ENCODE assay signal across 1 cellular context in the genomic region with DNA sequence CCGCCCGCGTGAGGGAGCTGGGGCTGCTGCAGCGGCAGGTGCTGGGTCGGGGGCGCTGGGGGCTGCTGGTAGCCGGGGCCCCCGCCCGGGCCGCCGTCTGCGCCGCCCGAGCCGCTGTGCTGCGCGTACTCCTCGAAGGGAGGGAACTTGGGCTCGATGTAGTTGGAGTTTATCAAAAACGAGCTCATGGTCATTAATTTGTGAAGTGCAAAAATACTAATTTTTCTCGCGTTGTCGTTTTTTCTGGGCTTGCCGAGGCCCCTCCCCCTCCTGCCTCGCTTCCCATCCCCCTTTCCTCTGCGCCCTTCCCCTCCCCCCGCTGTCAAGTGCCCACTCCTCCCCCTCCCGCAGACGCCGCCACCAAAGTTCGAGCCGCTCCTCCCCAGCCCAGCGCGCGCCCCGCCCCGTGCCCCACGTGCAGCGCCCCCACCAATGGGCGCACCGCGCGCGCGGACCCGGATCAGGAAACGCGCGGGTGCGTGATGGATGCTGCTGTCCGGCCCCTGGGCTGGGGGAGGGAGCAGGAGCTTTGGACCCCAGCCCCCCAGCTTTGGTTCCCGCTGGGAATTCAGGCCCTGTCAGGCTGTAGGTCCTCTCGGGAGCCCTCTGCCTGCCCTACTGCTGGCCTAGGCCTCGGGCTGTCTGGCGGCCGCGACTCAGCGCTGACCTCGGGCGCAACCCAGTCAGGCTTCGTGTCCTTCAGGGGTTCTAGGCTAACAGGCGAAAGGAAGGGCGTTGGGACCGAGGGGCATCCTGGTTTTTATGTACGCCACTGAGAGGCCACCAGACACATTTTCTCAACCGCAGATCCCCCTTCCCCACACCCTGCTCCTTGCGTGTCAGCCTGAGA.
TF ChIP-seq lines count a peak whose summit lies in the region.

HOXA4 (minus strand) TSS at position 218 of the 850 bp plus-strand sequence; CDS start at position 194, 24 bp downstream.

TF ChIP-seq in HepG2, 621 proteins besides CTCF, POLR2A, EP300 and RAD21 (continued from another document):
- TF ChIP-seq, protein P1, sequence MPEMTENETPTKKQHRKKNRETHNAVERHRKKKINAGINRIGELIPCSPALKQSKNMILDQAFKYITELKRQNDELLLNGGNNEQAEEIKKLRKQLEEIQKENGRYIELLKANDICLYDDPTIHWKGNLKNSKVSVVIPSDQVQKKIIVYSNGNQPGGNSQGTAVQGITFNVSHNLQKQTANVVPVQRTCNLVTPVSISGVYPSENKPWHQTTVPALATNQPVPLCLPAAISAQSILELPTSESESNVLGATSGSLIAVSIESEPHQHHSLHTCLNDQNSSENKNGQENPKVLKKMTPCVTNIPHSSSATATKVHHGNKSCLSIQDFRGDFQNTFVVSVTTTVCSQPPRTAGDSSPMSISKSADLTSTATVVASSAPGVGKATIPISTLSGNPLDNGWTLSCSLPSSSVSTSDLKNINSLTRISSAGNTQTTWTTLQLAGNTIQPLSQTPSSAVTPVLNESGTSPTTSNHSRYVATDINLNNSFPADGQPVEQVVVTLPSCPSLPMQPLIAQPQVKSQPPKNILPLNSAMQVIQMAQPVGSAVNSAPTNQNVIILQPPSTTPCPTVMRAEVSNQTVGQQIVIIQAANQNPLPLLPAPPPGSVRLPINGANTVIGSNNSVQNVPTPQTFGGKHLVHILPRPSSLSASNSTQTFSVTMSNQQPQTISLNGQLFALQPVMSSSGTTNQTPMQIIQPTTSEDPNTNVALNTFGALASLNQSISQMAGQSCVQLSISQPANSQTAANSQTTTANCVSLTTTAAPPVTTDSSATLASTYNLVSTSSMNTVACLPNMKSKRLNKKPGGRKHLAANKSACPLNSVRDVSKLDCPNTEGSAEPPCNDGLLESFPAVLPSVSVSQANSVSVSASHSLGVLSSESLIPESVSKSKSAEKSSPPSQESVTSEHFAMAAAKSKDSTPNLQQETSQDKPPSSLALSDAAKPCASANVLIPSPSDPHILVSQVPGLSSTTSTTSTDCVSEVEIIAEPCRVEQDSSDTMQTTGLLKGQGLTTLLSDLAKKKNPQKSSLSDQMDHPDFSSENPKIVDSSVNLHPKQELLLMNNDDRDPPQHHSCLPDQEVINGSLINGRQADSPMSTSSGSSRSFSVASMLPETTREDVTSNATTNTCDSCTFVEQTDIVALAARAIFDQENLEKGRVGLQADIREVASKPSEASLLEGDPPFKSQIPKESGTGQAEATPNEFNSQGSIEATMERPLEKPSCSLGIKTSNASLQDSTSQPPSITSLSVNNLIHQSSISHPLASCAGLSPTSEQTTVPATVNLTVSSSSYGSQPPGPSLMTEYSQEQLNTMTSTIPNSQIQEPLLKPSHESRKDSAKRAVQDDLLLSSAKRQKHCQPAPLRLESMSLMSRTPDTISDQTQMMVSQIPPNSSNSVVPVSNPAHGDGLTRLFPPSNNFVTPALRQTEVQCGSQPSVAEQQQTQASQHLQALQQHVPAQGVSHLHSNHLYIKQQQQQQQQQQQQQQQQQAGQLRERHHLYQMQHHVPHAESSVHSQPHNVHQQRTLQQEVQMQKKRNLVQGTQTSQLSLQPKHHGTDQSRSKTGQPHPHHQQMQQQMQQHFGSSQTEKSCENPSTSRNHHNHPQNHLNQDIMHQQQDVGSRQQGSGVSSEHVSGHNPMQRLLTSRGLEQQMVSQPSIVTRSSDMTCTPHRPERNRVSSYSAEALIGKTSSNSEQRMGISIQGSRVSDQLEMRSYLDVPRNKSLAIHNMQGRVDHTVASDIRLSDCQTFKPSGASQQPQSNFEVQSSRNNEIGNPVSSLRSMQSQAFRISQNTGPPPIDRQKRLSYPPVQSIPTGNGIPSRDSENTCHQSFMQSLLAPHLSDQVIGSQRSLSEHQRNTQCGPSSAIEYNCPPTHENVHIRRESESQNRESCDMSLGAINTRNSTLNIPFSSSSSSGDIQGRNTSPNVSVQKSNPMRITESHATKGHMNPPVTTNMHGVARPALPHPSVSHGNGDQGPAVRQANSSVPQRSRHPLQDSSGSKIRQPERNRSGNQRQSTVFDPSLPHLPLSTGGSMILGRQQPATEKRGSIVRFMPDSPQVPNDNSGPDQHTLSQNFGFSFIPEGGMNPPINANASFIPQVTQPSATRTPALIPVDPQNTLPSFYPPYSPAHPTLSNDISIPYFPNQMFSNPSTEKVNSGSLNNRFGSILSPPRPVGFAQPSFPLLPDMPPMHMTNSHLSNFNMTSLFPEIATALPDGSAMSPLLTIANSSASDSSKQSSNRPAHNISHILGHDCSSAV (CRISPR knock-in tag; IDR thresholded peaks at IDR 0.05; ENCODE audit: borderline replicate concordance) = no peak
- TF ChIP-seq NRL (CRISPR knock-in tag; IDR thresholded peaks at IDR 0.05; ENCODE audit: borderline replicate concordance) = peak; percentile 86; the same call in 1 of the 2 replicates
- peak; percentile 42; the same call in 1 of the 2 replicates for TF ChIP-seq ZNF710 (CRISPR knock-in tag; IDR thresholded peaks at IDR 0.05; ENCODE audit: borderline replicate concordance)
- no peak for TF ChIP-seq ZFP36L2 (CRISPR knock-in tag; IDR thresholded peaks at IDR 0.05)
- TF ChIP-seq ZNF639 (CRISPR knock-in tag; conservative IDR thresholded peaks at IDR 0.05) = no peak
- TF ChIP-seq MAZ (IDR thresholded peaks at IDR 0.05; ENCODE audit: borderline replicate concordance, low read depth, low read length) = peak; percentile 80; the same call in 1 of the 2 replicates
- peak; percentile 86 for TF ChIP-seq MAZ (CRISPR knock-in tag; IDR thresholded peaks at IDR 0.05; ENCODE audit: low read depth)
- 0 out of 2 replicates have a peak, but pooled peaks have one; percentile 19 for TF ChIP-seq ZNF672 (CRISPR knock-in tag; IDR thresholded peaks at IDR 0.05)
- no peak for TF ChIP-seq TSC22D2 (CRISPR knock-in tag; IDR thresholded peaks at IDR 0.05; ENCODE audit: borderline replicate concordance)
- TF ChIP-seq NR2F2 (IDR thresholded peaks at IDR 0.05; ENCODE audit: borderline replicate concordance, low read depth) = no peak; the same call in 1 of the 2 replicates
- TF ChIP-seq MEIS2 (CRISPR knock-in tag; IDR thresholded peaks at IDR 0.05) = no peak
- TF ChIP-seq, protein P2, sequence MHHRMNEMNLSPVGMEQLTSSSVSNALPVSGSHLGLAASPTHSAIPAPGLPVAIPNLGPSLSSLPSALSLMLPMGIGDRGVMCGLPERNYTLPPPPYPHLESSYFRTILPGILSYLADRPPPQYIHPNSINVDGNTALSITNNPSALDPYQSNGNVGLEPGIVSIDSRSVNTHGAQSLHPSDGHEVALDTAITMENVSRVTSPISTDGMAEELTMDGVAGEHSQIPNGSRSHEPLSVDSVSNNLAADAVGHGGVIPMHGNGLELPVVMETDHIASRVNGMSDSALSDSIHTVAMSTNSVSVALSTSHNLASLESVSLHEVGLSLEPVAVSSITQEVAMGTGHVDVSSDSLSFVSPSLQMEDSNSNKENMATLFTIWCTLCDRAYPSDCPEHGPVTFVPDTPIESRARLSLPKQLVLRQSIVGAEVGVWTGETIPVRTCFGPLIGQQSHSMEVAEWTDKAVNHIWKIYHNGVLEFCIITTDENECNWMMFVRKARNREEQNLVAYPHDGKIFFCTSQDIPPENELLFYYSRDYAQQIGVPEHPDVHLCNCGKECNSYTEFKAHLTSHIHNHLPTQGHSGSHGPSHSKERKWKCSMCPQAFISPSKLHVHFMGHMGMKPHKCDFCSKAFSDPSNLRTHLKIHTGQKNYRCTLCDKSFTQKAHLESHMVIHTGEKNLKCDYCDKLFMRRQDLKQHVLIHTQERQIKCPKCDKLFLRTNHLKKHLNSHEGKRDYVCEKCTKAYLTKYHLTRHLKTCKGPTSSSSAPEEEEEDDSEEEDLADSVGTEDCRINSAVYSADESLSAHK (CRISPR knock-in tag; IDR thresholded peaks at IDR 0.05; ENCODE audit: borderline replicate concordance) = no peak
- peak; percentile 80 for TF ChIP-seq YEATS2 (CRISPR knock-in tag; IDR thresholded peaks at IDR 0.05; ENCODE audit: borderline replicate concordance)
- TF ChIP-seq ZNF746 (CRISPR knock-in tag; IDR thresholded peaks at IDR 0.05) = peak; percentile 68; the same call in 1 of the 2 replicates
- no peak for TF ChIP-seq ZMAT5 (CRISPR knock-in tag; IDR thresholded peaks at IDR 0.05; ENCODE audit: borderline replicate concordance, low read depth)
- no peak for TF ChIP-seq ZFAT (CRISPR knock-in tag; conservative IDR thresholded peaks at IDR 0.05)
- TF ChIP-seq, protein P3, sequence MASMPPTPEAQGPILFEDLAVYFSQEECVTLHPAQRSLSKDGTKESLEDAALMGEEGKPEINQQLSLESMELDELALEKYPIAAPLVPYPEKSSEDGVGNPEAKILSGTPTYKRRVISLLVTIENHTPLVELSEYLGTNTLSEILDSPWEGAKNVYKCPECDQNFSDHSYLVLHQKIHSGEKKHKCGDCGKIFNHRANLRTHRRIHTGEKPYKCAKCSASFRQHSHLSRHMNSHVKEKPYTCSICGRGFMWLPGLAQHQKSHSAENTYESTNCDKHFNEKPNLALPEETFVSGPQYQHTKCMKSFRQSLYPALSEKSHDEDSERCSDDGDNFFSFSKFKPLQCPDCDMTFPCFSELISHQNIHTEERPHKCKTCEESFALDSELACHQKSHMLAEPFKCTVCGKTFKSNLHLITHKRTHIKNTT (CRISPR knock-in tag; IDR thresholded peaks at IDR 0.05) = no peak
- TF ChIP-seq TRIM24 (CRISPR knock-in tag; IDR thresholded peaks at IDR 0.05) = no peak
